1 cellular context compared by ENCODE assay signal in genomic region chr2:119206201-119206600, GRCh38.
A peak's percentile ranks its signal among the peaks of the same experiment; 100 is the strongest.
TF ChIP-seq lines count a peak whose summit lies in the region.

No MANE protein-coding gene starts in this region.

TF ChIP-seq in HepG2, 621 proteins besides CTCF, POLR2A, EP300 and RAD21 (continued from another document):
- TF ChIP-seq KLF9 (CRISPR knock-in tag; IDR thresholded peaks at IDR 0.05; ENCODE audit: low read depth) (no peak), ZNF605 (CRISPR knock-in tag; IDR thresholded peaks at IDR 0.05) (no peak), SKI (IDR thresholded peaks at IDR 0.05; ENCODE audit: partially characterized antibody) (no peak), CEBPG (CRISPR knock-in tag; IDR thresholded peaks at IDR 0.05) (peak; percentile 71), RELA (CRISPR knock-in tag; IDR thresholded peaks at IDR 0.05) (no peak), CEBPB (IDR thresholded peaks at IDR 0.05; ENCODE audit: borderline replicate concordance, low read depth, low read length) (peak; percentile 60; the same call in 1 of the 2 replicates), TERF1 (CRISPR knock-in tag; IDR thresholded peaks at IDR 0.05) (no peak)
- TF ChIP-seq, protein P1, sequence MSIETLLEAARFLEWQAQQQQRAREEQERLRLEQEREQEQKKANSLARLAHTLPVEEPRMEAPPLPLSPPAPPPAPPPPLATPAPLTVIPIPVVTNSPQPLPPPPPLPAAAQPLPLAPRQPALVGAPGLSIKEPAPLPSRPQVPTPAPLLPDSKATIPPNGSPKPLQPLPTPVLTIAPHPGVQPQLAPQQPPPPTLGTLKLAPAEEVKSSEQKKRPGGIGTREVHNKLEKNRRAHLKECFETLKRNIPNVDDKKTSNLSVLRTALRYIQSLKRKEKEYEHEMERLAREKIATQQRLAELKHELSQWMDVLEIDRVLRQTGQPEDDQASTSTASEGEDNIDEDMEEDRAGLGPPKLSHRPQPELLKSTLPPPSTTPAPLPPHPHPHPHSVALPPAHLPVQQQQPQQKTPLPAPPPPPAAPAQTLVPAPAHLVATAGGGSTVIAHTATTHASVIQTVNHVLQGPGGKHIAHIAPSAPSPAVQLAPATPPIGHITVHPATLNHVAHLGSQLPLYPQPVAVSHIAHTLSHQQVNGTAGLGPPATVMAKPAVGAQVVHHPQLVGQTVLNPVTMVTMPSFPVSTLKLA (IDR thresholded peaks at IDR 0.05): no peak
